ENCODE assay signal across 8 cellular contexts in the genomic region with DNA sequence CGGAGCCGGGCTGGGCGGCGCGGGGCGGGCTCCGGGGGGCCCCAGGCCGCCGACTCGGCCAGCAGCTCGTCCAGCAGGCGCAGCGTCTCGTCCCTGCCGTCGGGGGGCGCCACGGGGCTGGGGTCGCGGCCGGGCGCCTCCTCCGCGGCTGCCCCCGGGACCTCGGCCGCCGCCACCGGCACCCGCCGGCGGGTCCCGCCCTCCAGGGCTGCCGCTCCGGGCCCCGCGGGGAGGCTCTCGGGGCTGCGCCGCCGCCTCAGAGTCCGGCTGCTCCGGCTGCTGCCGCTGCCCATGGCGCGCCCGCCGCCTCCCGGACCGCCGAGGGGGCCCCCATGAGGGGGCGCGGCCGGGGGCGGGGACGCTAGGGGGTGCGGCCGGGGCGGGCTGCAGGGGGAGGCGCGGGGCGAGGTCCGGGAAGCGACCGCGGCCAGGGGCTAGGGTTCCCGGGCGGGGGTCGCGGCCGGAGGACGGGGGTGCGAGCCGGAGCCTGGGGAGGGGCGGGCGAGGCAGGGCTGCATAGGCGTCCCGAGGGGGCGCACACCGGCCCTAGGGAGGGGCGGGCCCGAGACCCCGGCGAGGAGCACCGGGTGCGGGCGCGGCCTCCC. TPM values are rescaled to one million over a fixed set of nuclear protein-coding genes. Genes with fewer than 3 reads are reported as not detected.
A peak's percentile ranks its signal among the peaks of the same experiment; 100 is the strongest.
DNase-seq lines count a peak whose midpoint lies in the region; ATAC-seq and TF ChIP-seq lines count a peak whose summit lies in the region.

A gene with protein sequence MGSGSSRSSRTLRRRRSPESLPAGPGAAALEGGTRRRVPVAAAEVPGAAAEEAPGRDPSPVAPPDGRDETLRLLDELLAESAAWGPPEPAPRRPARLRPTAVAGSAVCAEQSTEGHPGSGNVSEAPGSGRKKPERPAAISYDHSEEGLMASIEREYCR (minus strand): TSS at position 481 of the 605 bp plus-strand sequence. CDS start 188 bp downstream, at position 293.

- peaks cover 86 to 91% (median 87%) of the 10 kb centered on the region in 3 donors for H3K27me3 Mint-ChIP-seq in CD14-positive monocyte (ENCODE audit: low read depth in 3 of 3)

- H3K36me3 ChIP-seq in HUES64 (ENCODE audit: insufficient read depth, low read length) (no peaks in the 10 kb centered on the region), body of pancreas (replicated peaks in 1 of 2; ENCODE audit: insufficient read depth in 1 of 2, low read depth in 2 of 2) (no peaks in the 10 kb centered on the region), kidney epithelial cell (ENCODE audit: control insufficient read depth, insufficient read depth, low read length) (no peaks in the 10 kb centered on the region), stomach smooth muscle (ENCODE audit: control insufficient read depth in 2 of 2, insufficient read depth in 2 of 2, low read length in 2 of 2) (peaks cover 0 to 4% of the 10 kb centered on the region in 2 donors)

- H3K4me3 ChIP-seq in HUES64 (ENCODE audit: low read length) (peak within 1 kb of the TSS; percentile 53), body of pancreas (peak within 1 kb of the TSS; percentile 36 to 60), kidney epithelial cell (ENCODE audit: low read depth, low read length) (peak within 1 kb of the TSS; percentile 56), stomach smooth muscle (ENCODE audit: low read length in 2 of 2) (peak within 1 kb of the TSS; percentile 78)

- H3K9ac ChIP-seq in HUES64 (ENCODE audit: low read depth, low read length) (peak within 1 kb of the TSS; percentile 32; the same call in 1 of the 2 replicates), stomach smooth muscle (ENCODE audit: low read length in 2 of 2) (peak within 1 kb of the TSS; percentile 83 to 88)

- intact Hi-C loops in CD14-positive monocyte (cut with micrococcal nuclease) = loop anchor here in 1 of 2 donors (5.0 kb wide), 1 partner anchor 587 kb away; no protein-coding TSS in a partner anchor
- intact Hi-C loops in body of pancreas (cut with DNase I) = no loop called here

- no peak within 1 kb of the TSS for H3K27ac Mint-ChIP-seq in CD14-positive monocyte

- H3K9me3 ChIP-seq in HUES64 (ENCODE audit: insufficient read depth, low read depth, low read length) (no peaks in the 10 kb centered on the region), body of pancreas (no peaks in the 10 kb centered on the region), stomach smooth muscle (ENCODE audit: control insufficient read depth in 2 of 2, low read length in 2 of 2) (no peaks in the 10 kb centered on the region)

- TF ChIP-seq POLR2A in body of pancreas (IDR thresholded peaks at IDR 0.05) = no peak

- peaks cover 5% of the 10 kb centered on the region; the same call in 1 of the 2 replicates for H3K4me1 ChIP-seq in HUES64 (ENCODE audit: insufficient read depth, low read length)
- H3K4me1 ChIP-seq in body of pancreas = peaks cover 22% of the 10 kb centered on the region
- H3K4me1 ChIP-seq in stomach smooth muscle (ENCODE audit: control insufficient read depth, insufficient read depth, low read length) = peaks cover 45% of the 10 kb centered on the region

- peaks cover 12% of the 10 kb centered on the region for H3K4me1 Mint-ChIP-seq in CD14-positive monocyte

- ATAC-seq in GM19025 (IDR thresholded peaks at IDR 0.05; ENCODE audit: low read depth, unreplicated experiment) (peak; percentile 34), body of pancreas (peak; percentile 64)

- DNase-seq in CD14-positive monocyte (ENCODE audit: low spot score) (no peak), body of pancreas (peak in 3 of 4 donors; percentile 36 to 59 (median 42)), kidney epithelial cell (ENCODE audit: low read depth) (no peak), DMS153 (lab: John Stamatoyannopoulos, UW) (no peak), NK-92 (lab: John Stamatoyannopoulos, UW; ENCODE audit: unreplicated experiment) (no peak)

- WGBS in HUES64 = under 1% methylated on average over 88 of the region's 88 CpGs
- WGBS in body of pancreas, 2 donors = 0% methylated on average over 6 of the region's 88 CpGs; no CpG with 5 or more reads in 1 of the 2 donors

- H3K4me3 Mint-ChIP-seq in CD14-positive monocyte = peak within 1 kb of the TSS; percentile 46 to 86

- peaks cover 0 to 9% of the 10 kb centered on the region in 2 donors for H3K36me3 Mint-ChIP-seq in CD14-positive monocyte

- peaks cover 0 to 13% (median 6%) of the 10 kb centered on the region in 7 donors for H3K9me3 Mint-ChIP-seq in CD14-positive monocyte

- H3K27ac ChIP-seq in HUES64 (ENCODE audit: low read depth, low read length) (no peak within 1 kb of the TSS), body of pancreas (peak within 1 kb of the TSS; percentile 62 to 90 (median 86)), stomach smooth muscle (ENCODE audit: low read length) (peak within 1 kb of the TSS; percentile 92)

- peaks cover 79% of the 10 kb centered on the region for H3K27me3 ChIP-seq in HUES64 (ENCODE audit: insufficient read depth, low read length)
- H3K27me3 ChIP-seq in body of pancreas = no peaks in the 10 kb centered on the region
- H3K27me3 ChIP-seq in kidney epithelial cell (ENCODE audit: control insufficient read depth, insufficient read depth, low read length) = peaks cover 8% of the 10 kb centered on the region
- H3K27me3 ChIP-seq in stomach smooth muscle (ENCODE audit: control insufficient read depth in 1 of 2, insufficient read depth in 2 of 2, low read length in 2 of 2) = no peaks in the 10 kb centered on the region

- TF ChIP-seq CTCF in CD14-positive monocyte (IDR thresholded peaks at IDR 0.05) (no peak), body of pancreas (IDR thresholded peaks at IDR 0.05) (peak in 4 of 7 experiments; percentile 8 to 64 (median 40)), kidney epithelial cell (IDR thresholded peaks at IDR 0.05; ENCODE audit: insufficient read depth, low read length, poor library complexity, severe bottlenecking) (no peak)

RNA-seq across cellular contexts. Expression of the gene that starts here (rescaled TPM):
- polyA plus RNA-seq in CD14-positive monocyte = not detected
- not detected for polyA plus RNA-seq in HUES64 (2013, experiment 1 of 2)
- 0.25 TPM for polyA plus RNA-seq in HUES64 (2013, experiment 2 of 2)
- total RNA-seq in body of pancreas (10 to 100 TPM; 30.4 to 36.6 TPM), kidney epithelial cell (9.8 and 12.2 TPM in 2 replicates)

Comparison
In these comparisons a context has a peak if more than half of its experiments do, and no peak if none do; other contexts are left out.
1. DNase-seq: peak in body of pancreas (3 of 4); none in CD14-positive monocyte (single experiment), kidney epithelial cell (single experiment), DMS153 (single experiment) and NK-92 (single experiment).
2. CTCF ChIP-seq: peak in body of pancreas (4 of 7); none in CD14-positive monocyte (single experiment) and kidney epithelial cell (single experiment).
3. Peak in every context shown above with its lines, with median percentiles within 50 percentile points of each other: H3K4me3 ChIP-seq.